ENCODE assay signal across 8 cellular contexts in genomic region chr7:100888988-100889760, GRCh38. TPM values are rescaled to one million over a fixed set of nuclear protein-coding genes. Genes with fewer than 3 reads are reported as not detected.
DNase-seq lines count a peak whose midpoint lies in the region; ATAC-seq lines count a peak whose summit lies in the region.

TSS of gene UFSP1 (minus strand) at chr7:100889715. CDS start at chr7:100889271, 444 bp downstream.

- no peaks in the 10 kb centered on the region for H3K27me3 ChIP-seq in CD4-positive, alpha-beta memory T cell (ENCODE audit: insufficient read depth, low read length)

- peaks cover 33% of the 10 kb centered on the region for H3K36me3 ChIP-seq in CD4-positive, alpha-beta memory T cell (ENCODE audit: insufficient read depth, low read length)

- H3K27ac ChIP-seq in CD4-positive, alpha-beta memory T cell (ENCODE audit: low read depth, low read length) = peak within 1 kb of the TSS; percentile 81

- peaks cover 48% of the 10 kb centered on the region for H3K4me1 ChIP-seq in CD4-positive, alpha-beta memory T cell (ENCODE audit: insufficient read depth, low read length)

- H3K4me1 Mint-ChIP-seq in CD4-positive, alpha-beta memory T cell = peaks cover 31 to 71% (median 44%) of the 10 kb centered on the region in 4 donors
- peaks cover 40% of the 10 kb centered on the region for H3K4me1 Mint-ChIP-seq in activated naive CD8-positive, alpha-beta T cell treated with anti-CD3 and anti-CD28 coated beads, Interleukin-2, amount 10 ng/mL, durations not matched to agents 7 days and 5 days

- peak in 1 of 5 donors; percentile 43 for DNase-seq in CD4-positive, alpha-beta memory T cell
- no peak for DNase-seq in activated naive CD8-positive, alpha-beta T cell treated with anti-CD3 and anti-CD28 coated beads, Interleukin-2, amount 10 ng/mL, durations not matched to agents 7 days and 5 days
- DNase-seq in stimulated activated naive CD4-positive, alpha-beta T cell treated with Interleukin-2 at 50 U/mL for 16 hours (lab: John Stamatoyannopoulos, UW) = peak; percentile 21
- DNase-seq in NOMO-1 (lab: John Stamatoyannopoulos, UW; ENCODE audit: unreplicated experiment in 2 of 2) (no peak), kidney tubule cell (ENCODE audit: low spot score) (no peak)

- peaks cover 11 to 17% of the 10 kb centered on the region in 2 donors for H3K27me3 Mint-ChIP-seq in CD4-positive, alpha-beta memory T cell
- H3K27me3 Mint-ChIP-seq in activated naive CD8-positive, alpha-beta T cell treated with anti-CD3 and anti-CD28 coated beads, Interleukin-2, amount 10 ng/mL, durations not matched to agents 7 days and 5 days = peaks cover 20% of the 10 kb centered on the region

- peak within 1 kb of the TSS; percentile 92 to 98 (median 95) for H3K27ac Mint-ChIP-seq in CD4-positive, alpha-beta memory T cell
- peak within 1 kb of the TSS; percentile 92 for H3K27ac Mint-ChIP-seq in activated naive CD8-positive, alpha-beta T cell treated with anti-CD3 and anti-CD28 coated beads, Interleukin-2, amount 10 ng/mL, durations not matched to agents 7 days and 5 days

- CTCF ChIA-PET in CD4-positive, alpha-beta memory T cell (lab: Charles Lee; ENCODE audit: partially characterized antibody) = interaction anchor here (0.7 to 2.6 kb wide), 14 partner anchors 9 to 355 kb away, joined by 3 to 18 read pairs (median 4); partner anchors contain the start of genes FIS1, PLOD3, POP7 and SLC12A9

- peak within 1 kb of the TSS; percentile 85 to 95 (median 88) for H3K4me3 Mint-ChIP-seq in CD4-positive, alpha-beta memory T cell
- peak within 1 kb of the TSS; percentile 85 for H3K4me3 Mint-ChIP-seq in activated naive CD8-positive, alpha-beta T cell treated with anti-CD3 and anti-CD28 coated beads, Interleukin-2, amount 10 ng/mL, durations not matched to agents 7 days and 5 days

- intact Hi-C loops in CD4-positive, alpha-beta memory T cell (cut with micrococcal nuclease) = loop anchor here (1.0 to 5.0 kb wide), 5 partner anchors 37 to 460 kb away; partner anchors contain the start of genes FIS1, MEPCE, SLC12A9 and VGF

- peak within 1 kb of the TSS; percentile 61 to 70 for H3K4me3 ChIP-seq in CD4-positive, alpha-beta memory T cell (ENCODE audit: low read length in 2 of 2)
- H3K4me3 ChIP-seq in iPS-18c (ENCODE audit: insufficient read depth, low read depth, low read length) = peak within 1 kb of the TSS; percentile 80

- H3K9me3 ChIP-seq in CD4-positive, alpha-beta memory T cell (ENCODE audit: control insufficient read depth in 1 of 2, low read length in 2 of 2) = no peaks in the 10 kb centered on the region
- H3K9me3 ChIP-seq in iPS-18c (ENCODE audit: control insufficient read depth, insufficient read depth, low read length) = peaks cover 4% of the 10 kb centered on the region

- H3K36me3 Mint-ChIP-seq in CD4-positive, alpha-beta memory T cell = peaks cover 43% of the 10 kb centered on the region in 2 donors
- peaks cover 31% of the 10 kb centered on the region for H3K36me3 Mint-ChIP-seq in activated naive CD8-positive, alpha-beta T cell treated with anti-CD3 and anti-CD28 coated beads, Interleukin-2, amount 10 ng/mL, durations not matched to agents 7 days and 5 days

- H3K9me3 Mint-ChIP-seq in CD4-positive, alpha-beta memory T cell = peaks cover 0 to 10% (median 0%) of the 10 kb centered on the region in 8 donors
- H3K9me3 Mint-ChIP-seq in activated naive CD8-positive, alpha-beta T cell treated with anti-CD3 and anti-CD28 coated beads, Interleukin-2, amount 10 ng/mL, durations not matched to agents 7 days and 5 days = no peaks in the 10 kb centered on the region

- ATAC-seq in GM19395 (IDR thresholded peaks at IDR 0.05; ENCODE audit: unreplicated experiment) (peak; percentile 24), HG03565 (IDR thresholded peaks at IDR 0.05; ENCODE audit: unreplicated experiment) (peak; percentile 24)
- peak; percentile 51 for ATAC-seq in activated naive CD8-positive, alpha-beta T cell treated with anti-CD3 and anti-CD28 coated beads, Interleukin-2, amount 10 ng/mL, durations not matched to agents 7 days and 5 days (ENCODE audit: low read depth)

- POLR2A ChIA-PET in CD4-positive, alpha-beta memory T cell (lab: Charles Lee; ENCODE audit: partially characterized antibody) = interaction anchor here (0.6 to 7.1 kb wide), 21 partner anchors 11 to 1474 kb away, joined by 3 to 243 read pairs (median 5); partner anchors contain the start of genes AP4M1, FBXO24, LRCH4 and MEPCE
- POLR2A ChIA-PET in activated naive CD8-positive, alpha-beta T cell treated with anti-CD3 and anti-CD28 coated beads, Interleukin-2, amount 10 ng/mL, durations not matched to agents 7 days and 5 days (lab: Charles Lee) = interaction anchor here (0.7 to 6.3 kb wide), 12 partner anchors 13 to 452 kb away, joined by 3 to 176 read pairs (median 4); partner anchors contain the start of genes PLOD3, POP7, SLC12A9 and SRRT

RNA-seq across cellular contexts. Expression of gene UFSP1, which starts in this region (rescaled TPM):
- 10 to 100 TPM; 10.1 to 11.0 TPM for total RNA-seq in CD4-positive, alpha-beta memory T cell
- polyA plus RNA-seq in CD4-positive, alpha-beta memory T cell = 1 to 10 TPM in 1 of 2 donors, under 1 TPM in 1; 0.34 to 2.6 TPM
- total RNA-seq in activated naive CD8-positive, alpha-beta T cell treated with anti-CD3 and anti-CD28 coated beads, Interleukin-2, amount 10 ng/mL, durations not matched to agents 7 days and 5 days = 1 to 10 TPM; 3.0 to 4.7 TPM
